In genomic region chr9:95570150-95570549, GRCh38 we compare ENCODE assay signal across 15 cellular contexts. TPM values are rescaled to one million over a fixed set of nuclear protein-coding genes. Genes with fewer than 3 reads are reported as not detected.
DNase-seq lines count a peak whose midpoint lies in the region; ATAC-seq and TF ChIP-seq lines count a peak whose summit lies in the region.
"Had no signal": no experiment of that assay in that cellular context is flagged by ENCODE, and none has a peak within 500 bp of the region (broad histone marks: within the 10 kb centered on the region; RNA-seq: fewer than 3 reads in every experiment).

No MANE protein-coding gene starts in this region.

- peak overlapping the region; percentile 75 for H2BK5ac ChIP-seq in mesenchymal stem cell (ENCODE audit: low read depth, low read length, poor library complexity, severe bottlenecking)

- H3K36me3 ChIP-seq in heart left ventricle (no peaks in the 10 kb centered on the region), right atrium auricular region (no peaks in the 10 kb centered on the region), mesenchymal stem cell (ENCODE audit: control insufficient read depth in 1 of 2, insufficient read depth in 2 of 2, low read depth in 1 of 2, low read length in 2 of 2) (no peaks in the 10 kb centered on the region), urinary bladder (ENCODE audit: insufficient read depth) (no peaks in the 10 kb centered on the region)
- H3K36me3 ChIP-seq: BE2C, cardiac muscle cell, upper lobe of left lung had no signal

- peak overlapping the region; percentile 63 for H4K91ac ChIP-seq in mesenchymal stem cell (ENCODE audit: low read length)

- H3K4ac ChIP-seq in mesenchymal stem cell (ENCODE audit: low read depth in 1 of 2, low read length in 2 of 2): no peak overlapping the region

- 30 to 32% (median 31%) methylated on average over 22 of the region's 22 CpGs for WGBS in heart left ventricle, 4 donors
- WGBS in mesenchymal stem cell: 18% methylated on average over 22 of the region's 22 CpGs
- WGBS in urinary bladder: 26% methylated on average over 22 of the region's 22 CpGs

- H2AK5ac ChIP-seq in mesenchymal stem cell (ENCODE audit: low read length, severe bottlenecking): no peak overlapping the region

- H3K27ac ChIP-seq in heart left ventricle (no peak overlapping the region), right atrium auricular region (no peak overlapping the region), mesenchymal stem cell (ENCODE audit: low read length, poor library complexity, severe bottlenecking) (peak overlapping the region; percentile 91), urinary bladder (ENCODE audit: low read depth) (no peak overlapping the region), substantia nigra (ENCODE audit: low read depth, low read length, poor library complexity, severe bottlenecking) (no peak overlapping the region)
- H3K27ac ChIP-seq: cardiac muscle cell, upper lobe of left lung had no signal

- H3K4me1 ChIP-seq in heart left ventricle (peaks cover 0 to 14% (median 0%) of the 10 kb centered on the region in 12 donors), right atrium auricular region (peaks cover 0 to 11% of the 10 kb centered on the region in 2 donors), mesenchymal stem cell (ENCODE audit: control insufficient read depth, insufficient read depth, low read depth, low read length) (peaks cover 11% of the 10 kb centered on the region), urinary bladder (ENCODE audit: insufficient read depth) (no peaks in the 10 kb centered on the region)
- H3K4me1 ChIP-seq: BE2C had no signal

- H2BK15ac ChIP-seq in mesenchymal stem cell (ENCODE audit: low read depth, poor library complexity, severe bottlenecking): peak overlapping the region; percentile 54

- no peak overlapping the region for H2BK120ac ChIP-seq in mesenchymal stem cell (ENCODE audit: low read depth, low read length)

- H3K79me1 ChIP-seq in mesenchymal stem cell (replicated peaks; ENCODE audit: low read length, poor library complexity, severe bottlenecking): no peaks in the 10 kb centered on the region

- H3K18ac ChIP-seq in mesenchymal stem cell (ENCODE audit: low read depth in 1 of 2, low read length in 2 of 2): peak overlapping the region in 1 of 2 experiments; percentile 47

- H3K4me3 ChIP-seq in heart left ventricle (peak overlapping the region in 8 of 12 donors; percentile 16 to 50 (median 28)), right atrium auricular region (peak overlapping the region in 1 of 2 donors; percentile 23), astrocyte of the spinal cord (ENCODE audit: low read depth, low read length) (no peak overlapping the region), mesenchymal stem cell (ENCODE audit: insufficient read depth in 1 of 2, low read depth in 1 of 2, low read length in 2 of 2) (peak overlapping the region; percentile 26 to 73), urinary bladder (ENCODE audit: low read depth, low read length) (peak overlapping the region; percentile 24)
- H3K4me3 ChIP-seq: cardiac muscle cell had no signal

- H3K9ac ChIP-seq in mesenchymal stem cell (ENCODE audit: low read length): peak overlapping the region; percentile 76
- H3K9ac ChIP-seq: SK-N-SH had no signal

- H4K8ac ChIP-seq in mesenchymal stem cell (ENCODE audit: low read length): peak overlapping the region; percentile 85

- TF ChIP-seq POLR2A in heart left ventricle (IDR thresholded peaks at IDR 0.05): no peak

- peak overlapping the region; percentile 46 for H2AFZ ChIP-seq in mesenchymal stem cell (ENCODE audit: low read depth, low read length)

- H3K14ac ChIP-seq in mesenchymal stem cell (ENCODE audit: low read length in 2 of 2): no peak overlapping the region

- no peak for TF ChIP-seq CTCF in heart left ventricle (IDR thresholded peaks at IDR 0.05)
- TF ChIP-seq CTCF in right atrium auricular region (IDR thresholded peaks at IDR 0.05): no peak
- no peak for TF ChIP-seq CTCF in astrocyte of the spinal cord (IDR thresholded peaks at IDR 0.05; ENCODE audit: low read depth, low read length)

- H3K9me3 ChIP-seq in heart left ventricle (no peaks in the 10 kb centered on the region), right atrium auricular region (no peaks in the 10 kb centered on the region), mesenchymal stem cell (ENCODE audit: control insufficient read depth, low read length) (no peaks in the 10 kb centered on the region)
- H3K9me3 ChIP-seq: BE2C, SK-N-SH, upper lobe of left lung had no signal

- ATAC-seq in heart left ventricle: no peak

- H3K27me3 ChIP-seq in heart left ventricle: peaks cover 0 to 47% (median 6%) of the 10 kb centered on the region in 9 donors
- no peaks in the 10 kb centered on the region for H3K27me3 ChIP-seq in right atrium auricular region
- peaks cover 0 to 48% of the 10 kb centered on the region in 2 experiments for H3K27me3 ChIP-seq in mesenchymal stem cell (ENCODE audit: control insufficient read depth in 1 of 2, insufficient read depth in 1 of 2, low read length in 2 of 2)
- H3K27me3 ChIP-seq: BE2C, cardiac muscle cell, upper lobe of left lung had no signal

- DNase-seq in heart left ventricle (no peak), right atrium auricular region (ENCODE audit: low spot score) (no peak), astrocyte of the spinal cord (ENCODE audit: low read depth, low spot score) (peak; percentile 18), mesenchymal stem cell (peak; percentile 55), superior temporal gyrus (ENCODE audit: extremely low spot score) (no peak), substantia nigra (lab: John Stamatoyannopoulos, UW) (no peak), activated gamma-delta T cell treated with Interleukin-2 at 50 U/mL for 16 hours (no peak)
- DNase-seq: BE2C; Karpas-422; nephron progenitor cell; SK-N-SH; stimulated activated CD4-positive, alpha-beta T cell treated with anti-CD3 and anti-CD28 coated beads, Interleukin-4, amount 100 ng/mL, for 24 hours had no signal

- peak overlapping the region; percentile 49 to 95 for H2BK12ac ChIP-seq in mesenchymal stem cell (ENCODE audit: low read length in 2 of 2)

- H3K23ac ChIP-seq in mesenchymal stem cell (ENCODE audit: low read length in 2 of 2): peak overlapping the region in 1 of 2 experiments; percentile 43

- in situ Hi-C loops in astrocyte of the spinal cord (cut with HindIII; ENCODE audit: low sequenced_read_pairs): no loop called here

- peak overlapping the region; percentile 72 for H3K4me2 ChIP-seq in mesenchymal stem cell (ENCODE audit: low read length, poor library complexity, severe bottlenecking)
- H3K4me2 ChIP-seq: SK-N-SH had no signal

- intact Hi-C loops in heart left ventricle (cut with DNase I): no loop called here

RNA-seq across cellular contexts. Expression of gene PTCH1, which starts 53.4 kb away (rescaled TPM):
- total RNA-seq in heart left ventricle (10 to 100 TPM in 2 of 9 donors, 1 to 10 TPM in 7; 2.9 to 15.2 (median 6.6) TPM), right atrium auricular region (1 to 10 TPM; 5.4 to 6.3 TPM), urinary bladder (48.0 TPM)
- polyA plus RNA-seq in heart left ventricle (1 to 10 TPM; 2.2 to 3.8 TPM), urinary bladder (30.1 TPM)
- 8.7 TPM for polyA plus RNA-seq in mesenchymal stem cell (2013, experiment 1 of 2)
- 9.5 TPM for polyA plus RNA-seq in mesenchymal stem cell (2013, experiment 2 of 2)

Comparison
In these comparisons a context has a peak if more than half of its experiments do, and no peak if none do; other contexts are left out.
1. DNase-seq: peak in astrocyte of the spinal cord (single experiment) and mesenchymal stem cell (single experiment); none in heart left ventricle (0 of 5), right atrium auricular region (single experiment), superior temporal gyrus (single experiment), substantia nigra (0 of 49) and activated gamma-delta T cell treated with Interleukin-2 at 50 U/mL for 16 hours (single experiment).